ENCODE assay signal across 8 cellular contexts in the genomic region with DNA sequence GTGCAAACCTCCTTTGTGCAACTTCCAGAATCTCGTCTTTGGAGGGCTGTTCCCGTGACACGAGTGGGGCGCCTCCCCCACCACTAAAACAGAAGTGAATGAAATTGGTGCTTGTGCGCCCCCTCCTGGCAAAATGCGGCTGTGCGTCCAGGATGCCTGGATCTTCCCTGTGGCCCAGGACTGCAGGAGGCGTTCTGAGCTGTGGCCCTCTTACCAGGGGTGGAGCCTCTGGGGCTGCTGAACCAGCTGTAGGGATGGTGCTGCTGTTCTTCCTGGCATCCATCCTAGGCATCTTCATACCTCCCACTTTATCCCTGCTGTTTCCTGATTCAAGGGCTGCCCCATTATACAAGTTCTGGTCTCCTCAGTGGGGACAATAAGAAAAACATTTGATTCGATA. TPM values are rescaled to one million over a fixed set of nuclear protein-coding genes. Genes with fewer than 3 reads are reported as not detected.
DNase-seq lines count a peak whose midpoint lies in the region; ATAC-seq and TF ChIP-seq lines count a peak whose summit lies in the region.

No MANE protein-coding gene starts in this region.

- TF ChIP-seq CTCF in GM13976 (IDR thresholded peaks at IDR 0.05; ENCODE audit: borderline replicate concordance, control extremely low read depth, extremely low read depth, insufficient read depth, missing control alignments) = peak; percentile 95
- peak; percentile 96 for TF ChIP-seq CTCF in lower lobe of right lung (IDR thresholded peaks at IDR 0.05)

- no peaks in the 10 kb centered on the region for H3K27me3 ChIP-seq in lower lobe of right lung (ENCODE audit: low read depth)

- H3K36me3 ChIP-seq in lower lobe of right lung = peaks cover 41% of the 10 kb centered on the region

- peaks cover 74% of the 10 kb centered on the region for H3K4me1 ChIP-seq in lower lobe of right lung

- DNase-seq in A172 (ENCODE audit: low spot score) (peak; percentile 97), GM13976 (ENCODE audit: low spot score) (peak; percentile 84), NCI-H526 (lab: John Stamatoyannopoulos, UW) (peak; percentile 23 to 68), dedifferentiated amniotic fluid mesenchymal stem cell (ENCODE audit: extremely low spot score) (peak; percentile 92), lower lobe of right lung (peak; percentile 91)
- peak; percentile 79 to 88 for DNase-seq in activated CD4-positive, alpha-beta T cell treated with anti-CD3 and anti-CD28 coated beads, Interleukin-2, amount 50 U/mL, for 4 hours
- peak; percentile 57 to 78 (median 70) for DNase-seq in stimulated activated CD4-positive, alpha-beta T cell treated with anti-CD3 and anti-CD28 coated beads, TNF-alpha, amount 100 ng/mL, for 24 hours (ENCODE audit: low read depth in 3 of 3)

- H3K27ac ChIP-seq in lower lobe of right lung = peak overlapping the region; percentile 90

- in situ Hi-C loops in GM13976 (cut with MboI; ENCODE audit: low sequenced_read_pairs, unreplicated experiment) = no loop called here

- ATAC-seq in lower lobe of right lung (peak; percentile 83 to 84), HG02678 (IDR thresholded peaks at IDR 0.05; ENCODE audit: unreplicated experiment) (no peak)

- no peaks in the 10 kb centered on the region for H3K9me3 ChIP-seq in lower lobe of right lung

- H3K4me3 ChIP-seq in lower lobe of right lung = no peak overlapping the region

- intact Hi-C loops in lower lobe of right lung (cut with DNase I) = loop anchor here (10.0 kb wide), 1 partner anchor 203 kb away; no protein-coding TSS in a partner anchor

RNA-seq across cellular contexts. Expression of a gene that starts 18.5 kb away (rescaled TPM):
- 79.2 and 80.1 TPM in 2 replicates for total RNA-seq in A172 (2014; rRNA removed; shearing (Covaris generic))
- total RNA-seq in lower lobe of right lung = 39.1 TPM

RNA-seq across cellular contexts. Expression of a gene that starts 35.2 kb away (rescaled TPM):
- 1.3 and 1.6 TPM in 2 replicates for total RNA-seq in A172 (2014; rRNA removed; shearing (Covaris generic))
- 2.2 TPM for total RNA-seq in lower lobe of right lung

RNA-seq across cellular contexts. Expression of a gene that starts 44.4 kb away (rescaled TPM):
- 53.9 and 63.6 TPM in 2 replicates for total RNA-seq in A172 (2014; rRNA removed; shearing (Covaris generic))
- 65.8 TPM for total RNA-seq in lower lobe of right lung

RNA-seq across cellular contexts. Expression of a gene that starts 49.4 kb away (rescaled TPM):
- total RNA-seq in A172 (2014; rRNA removed; shearing (Covaris generic)) = 47.1 and 52.9 TPM in 2 replicates
- 70.5 TPM for total RNA-seq in lower lobe of right lung

RNA-seq across cellular contexts. Expression of a gene that starts 58.8 kb away (rescaled TPM):
- total RNA-seq in A172 (2014; rRNA removed; shearing (Covaris generic)) = 23.4 and 24.1 TPM in 2 replicates
- 107 TPM for total RNA-seq in lower lobe of right lung

Comparison
In these comparisons a context has a peak if more than half of its experiments do, and no peak if none do; other contexts are left out.
1. DNase-seq: peak in every context shown above with its lines; median percentile 97 in A172; 92 in dedifferentiated amniotic fluid mesenchymal stem cell; 91 in lower lobe of right lung; 84 in GM13976; 84 in activated CD4-positive, alpha-beta T cell treated with anti-CD3 and anti-CD28 coated beads, Interleukin-2, amount 50 U/mL, for 4 hours; 70 in stimulated activated CD4-positive, alpha-beta T cell treated with anti-CD3 and anti-CD28 coated beads, TNF-alpha, amount 100 ng/mL, for 24 hours; 46 in NCI-H526.